In genomic region chrX:150693782-150694574, GRCh38 we compare ENCODE assay signal across 8 cellular contexts. TPM values are rescaled to one million over a fixed set of nuclear protein-coding genes. Genes with fewer than 3 reads are reported as not detected.
DNase-seq lines count a peak whose midpoint lies in the region; ATAC-seq and TF ChIP-seq lines count a peak whose summit lies in the region.

No MANE protein-coding gene starts in this region.

- TF ChIP-seq POLR2A in GM18951 (IDR thresholded peaks at IDR 0.05; ENCODE audit: extremely low read depth, insufficient read depth, insufficient read length), result peak; percentile 3

- peaks cover 4% of the 10 kb centered on the region for H3K36me3 Mint-ChIP-seq in endothelial cell (ENCODE audit: low read depth, unreplicated experiment)

- no peak for TF ChIP-seq CTCF in BE2C (IDR thresholded peaks at IDR 0.05; ENCODE audit: low read depth, low read length)
- TF ChIP-seq CTCF in endothelial cell (IDR thresholded peaks at IDR 0.05; ENCODE audit: unreplicated experiment), result no peak

- H3K9me3 ChIP-seq in BE2C, result no peaks in the 10 kb centered on the region

- H3K9me3 Mint-ChIP-seq in endothelial cell (ENCODE audit: unreplicated experiment), result no peaks in the 10 kb centered on the region

- H3K27ac Mint-ChIP-seq in endothelial cell (ENCODE audit: unreplicated experiment), result no peak overlapping the region

- H3K27me3 Mint-ChIP-seq in endothelial cell (ENCODE audit: unreplicated experiment), result peaks cover 3% of the 10 kb centered on the region

- peak; percentile 68 for ATAC-seq in HG03108 (IDR thresholded peaks at IDR 0.05; ENCODE audit: unreplicated experiment)

- H3K4me3 ChIP-seq in BE2C (ENCODE audit: low read depth, low read length), result peak overlapping the region; percentile 52

- peak overlapping the region; percentile 92 for H3K4me3 Mint-ChIP-seq in endothelial cell (ENCODE audit: unreplicated experiment)

- H3K27me3 ChIP-seq in BE2C, result no peaks in the 10 kb centered on the region

- no peaks in the 10 kb centered on the region for H3K4me1 ChIP-seq in BE2C

- DNase-seq in BE2C, result peak; percentile 53
- peak; percentile 77 for DNase-seq in NCI-H510A (lab: John Stamatoyannopoulos, UW)
- peak in 2 of 3 experiments; percentile 26 to 47 for DNase-seq in activated CD8-positive, alpha-beta memory T cell treated with anti-CD3 and anti-CD28 coated beads for 48 hours (ENCODE audit: low read depth in 2 of 3, low spot score in 2 of 3)
- peak; percentile 16 for DNase-seq in endothelial cell (ENCODE audit: low spot score)
- peak; percentile 18 for DNase-seq in mucosa of gallbladder (ENCODE audit: low spot score)
- peak in 5 of 6 experiments; percentile 27 to 60 (median 50) for DNase-seq in stimulated activated naive CD4-positive, alpha-beta T cell (lab: John Stamatoyannopoulos, UW)

- in situ Hi-C loops in GM18951 (cut with MboI; ENCODE audit: low sequenced_read_pairs, unreplicated experiment), result no loop called here

- H3K4me1 Mint-ChIP-seq in endothelial cell (ENCODE audit: unreplicated experiment), result peaks cover 5% of the 10 kb centered on the region

- H3K36me3 ChIP-seq in BE2C, result no peaks in the 10 kb centered on the region

RNA-seq across cellular contexts. Expression of gene MTMR1, which starts 0.8 kb away (rescaled TPM):
- polyA plus RNA-seq in BE2C (2012; ENCODE audit: insufficient read depth, insufficient read length, low read depth), result 11.4 TPM
- total RNA-seq in endothelial cell (ENCODE audit: unreplicated experiment), result 13.3 TPM
- total RNA-seq in mucosa of gallbladder, result 16.0 TPM

Comparison
In these comparisons a context has a peak if more than half of its experiments do, and no peak if none do; other contexts are left out.
1. Peak in every context shown above with its lines: DNase-seq, ATAC-seq and H3K4me3 ChIP-seq.
2. DNase-seq: peak in every context shown above with its lines; median percentile 77 in NCI-H510A; 53 in BE2C; 50 in stimulated activated naive CD4-positive, alpha-beta T cell; 36 in activated CD8-positive, alpha-beta memory T cell treated with anti-CD3 and anti-CD28 coated beads for 48 hours; 18 in mucosa of gallbladder; 16 in endothelial cell.